In the genomic region with DNA sequence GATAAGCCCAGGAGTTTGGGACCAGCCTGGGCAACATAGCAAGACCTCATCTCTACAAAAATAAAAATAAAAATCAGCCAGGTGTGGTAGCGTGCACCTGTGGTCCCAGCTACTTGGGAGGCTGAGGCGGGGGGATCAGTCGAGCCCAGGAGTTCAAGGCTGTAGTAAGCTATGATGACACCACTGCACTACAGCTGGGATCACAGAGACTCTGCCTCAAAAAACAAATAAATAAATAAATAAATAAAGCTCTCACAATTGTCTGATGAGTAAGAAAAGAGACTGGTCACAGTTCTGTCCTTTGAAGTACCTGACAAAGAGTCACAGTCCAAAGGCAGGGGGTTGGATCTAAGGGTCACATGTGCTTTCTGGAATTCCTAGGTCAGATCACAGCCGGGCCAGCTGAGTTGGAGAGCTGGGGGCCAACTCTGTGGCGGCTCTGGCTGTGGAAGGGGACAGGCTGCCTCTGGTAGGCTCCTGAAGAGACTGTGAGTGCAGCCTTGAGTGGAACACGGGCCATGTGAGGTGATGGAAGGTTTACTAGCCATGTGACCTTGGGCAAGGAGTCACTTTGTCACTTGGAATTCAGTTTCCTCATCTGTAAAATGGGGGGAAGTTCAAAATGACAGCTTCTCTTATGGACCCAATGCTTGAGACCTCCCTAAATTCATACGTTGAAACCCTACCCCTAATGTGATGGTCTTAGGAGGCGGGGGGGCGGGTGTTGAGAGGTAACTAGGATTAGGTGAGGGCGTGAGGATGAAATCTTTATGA, we compare ENCODE assay signal across 1 cellular context.
TF ChIP-seq lines count a peak whose summit lies in the region.

No MANE protein-coding gene starts in this region.

TF ChIP-seq in HepG2, 621 proteins besides CTCF, POLR2A, EP300 and RAD21 (continues in another document):
- TF ChIP-seq ZNF44 (CRISPR knock-in tag; IDR thresholded peaks at IDR 0.05) = no peak
- no peak for TF ChIP-seq PHB2 (IDR thresholded peaks at IDR 0.05; ENCODE audit: partially characterized antibody)
- no peak; the same call in 1 of the 2 replicates for TF ChIP-seq ZNF331 (CRISPR knock-in tag; IDR thresholded peaks at IDR 0.05)
- TF ChIP-seq HDAC1 (CRISPR knock-in tag; IDR thresholded peaks at IDR 0.05) = peak; percentile 45; the same call in 1 of the 2 replicates
- TF ChIP-seq XRCC5 (optimal IDR thresholded peaks at IDR 0.05; ENCODE audit: low read length) = no peak
- TF ChIP-seq, protein P1, sequence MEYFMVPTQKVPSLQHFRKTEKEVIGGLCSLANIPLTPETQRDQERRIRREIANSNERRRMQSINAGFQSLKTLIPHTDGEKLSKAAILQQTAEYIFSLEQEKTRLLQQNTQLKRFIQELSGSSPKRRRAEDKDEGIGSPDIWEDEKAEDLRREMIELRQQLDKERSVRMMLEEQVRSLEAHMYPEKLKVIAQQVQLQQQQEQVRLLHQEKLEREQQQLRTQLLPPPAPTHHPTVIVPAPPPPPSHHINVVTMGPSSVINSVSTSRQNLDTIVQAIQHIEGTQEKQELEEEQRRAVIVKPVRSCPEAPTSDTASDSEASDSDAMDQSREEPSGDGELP (IDR thresholded peaks at IDR 0.05; ENCODE audit: borderline replicate concordance, low read depth) = peak; percentile 95
- TF ChIP-seq MNT (IDR thresholded peaks at IDR 0.05) = peak; percentile 61
- TF ChIP-seq HOXD1 (CRISPR knock-in tag; IDR thresholded peaks at IDR 0.05) = no peak
- TF ChIP-seq, protein P2, sequence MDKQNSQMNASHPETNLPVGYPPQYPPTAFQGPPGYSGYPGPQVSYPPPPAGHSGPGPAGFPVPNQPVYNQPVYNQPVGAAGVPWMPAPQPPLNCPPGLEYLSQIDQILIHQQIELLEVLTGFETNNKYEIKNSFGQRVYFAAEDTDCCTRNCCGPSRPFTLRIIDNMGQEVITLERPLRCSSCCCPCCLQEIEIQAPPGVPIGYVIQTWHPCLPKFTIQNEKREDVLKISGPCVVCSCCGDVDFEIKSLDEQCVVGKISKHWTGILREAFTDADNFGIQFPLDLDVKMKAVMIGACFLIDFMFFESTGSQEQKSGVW (CRISPR knock-in tag; IDR thresholded peaks at IDR 0.05; ENCODE audit: borderline replicate concordance) = no peak
- no peak for TF ChIP-seq TP53 (CRISPR knock-in tag; conservative IDR thresholded peaks at IDR 0.05)
- TF ChIP-seq MLX (CRISPR knock-in tag; IDR thresholded peaks at IDR 0.05) = 0 out of 2 replicates have a peak, but pooled peaks have one; percentile 21
- no peak for TF ChIP-seq GLI4 (CRISPR knock-in tag; IDR thresholded peaks at IDR 0.05; ENCODE audit: borderline replicate concordance)
- no peak for TF ChIP-seq NFYB (CRISPR knock-in tag; IDR thresholded peaks at IDR 0.05)
- TF ChIP-seq, protein P3, sequence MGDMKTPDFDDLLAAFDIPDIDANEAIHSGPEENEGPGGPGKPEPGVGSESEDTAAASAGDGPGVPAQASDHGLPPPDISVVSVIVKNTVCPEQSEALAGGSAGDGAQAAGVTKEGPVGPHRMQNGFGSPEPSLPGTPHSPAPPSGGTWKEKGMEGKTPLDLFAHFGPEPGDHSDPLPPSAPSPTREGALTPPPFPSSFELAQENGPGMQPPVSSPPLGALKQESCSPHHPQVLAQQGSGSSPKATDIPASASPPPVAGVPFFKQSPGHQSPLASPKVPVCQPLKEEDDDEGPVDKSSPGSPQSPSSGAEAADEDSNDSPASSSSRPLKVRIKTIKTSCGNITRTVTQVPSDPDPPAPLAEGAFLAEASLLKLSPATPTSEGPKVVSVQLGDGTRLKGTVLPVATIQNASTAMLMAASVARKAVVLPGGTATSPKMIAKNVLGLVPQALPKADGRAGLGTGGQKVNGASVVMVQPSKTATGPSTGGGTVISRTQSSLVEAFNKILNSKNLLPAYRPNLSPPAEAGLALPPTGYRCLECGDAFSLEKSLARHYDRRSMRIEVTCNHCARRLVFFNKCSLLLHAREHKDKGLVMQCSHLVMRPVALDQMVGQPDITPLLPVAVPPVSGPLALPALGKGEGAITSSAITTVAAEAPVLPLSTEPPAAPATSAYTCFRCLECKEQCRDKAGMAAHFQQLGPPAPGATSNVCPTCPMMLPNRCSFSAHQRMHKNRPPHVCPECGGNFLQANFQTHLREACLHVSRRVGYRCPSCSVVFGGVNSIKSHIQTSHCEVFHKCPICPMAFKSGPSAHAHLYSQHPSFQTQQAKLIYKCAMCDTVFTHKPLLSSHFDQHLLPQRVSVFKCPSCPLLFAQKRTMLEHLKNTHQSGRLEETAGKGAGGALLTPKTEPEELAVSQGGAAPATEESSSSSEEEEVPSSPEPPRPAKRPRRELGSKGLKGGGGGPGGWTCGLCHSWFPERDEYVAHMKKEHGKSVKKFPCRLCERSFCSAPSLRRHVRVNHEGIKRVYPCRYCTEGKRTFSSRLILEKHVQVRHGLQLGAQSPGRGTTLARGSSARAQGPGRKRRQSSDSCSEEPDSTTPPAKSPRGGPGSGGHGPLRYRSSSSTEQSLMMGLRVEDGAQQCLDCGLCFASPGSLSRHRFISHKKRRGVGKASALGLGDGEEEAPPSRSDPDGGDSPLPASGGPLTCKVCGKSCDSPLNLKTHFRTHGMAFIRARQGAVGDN (CRISPR knock-in tag; IDR thresholded peaks at IDR 0.05) = peak; percentile 36
- TF ChIP-seq ZNF432 (CRISPR knock-in tag; IDR thresholded peaks at IDR 0.05; ENCODE audit: borderline replicate concordance) = no peak
- TF ChIP-seq DNMT1 (CRISPR knock-in tag; IDR thresholded peaks at IDR 0.05) = no peak
- peak; percentile 61; the same call in 1 of the 2 replicates for TF ChIP-seq TBX3 (IDR thresholded peaks at IDR 0.05; ENCODE audit: borderline replicate concordance)
- no peak for TF ChIP-seq FLYWCH1 (CRISPR knock-in tag; IDR thresholded peaks at IDR 0.05)
- no peak for TF ChIP-seq SOX6 (IDR thresholded peaks at IDR 0.05)
- TF ChIP-seq SOX6 (CRISPR knock-in tag; IDR thresholded peaks at IDR 0.05) = peak; percentile 96
- TF ChIP-seq, protein P4, sequence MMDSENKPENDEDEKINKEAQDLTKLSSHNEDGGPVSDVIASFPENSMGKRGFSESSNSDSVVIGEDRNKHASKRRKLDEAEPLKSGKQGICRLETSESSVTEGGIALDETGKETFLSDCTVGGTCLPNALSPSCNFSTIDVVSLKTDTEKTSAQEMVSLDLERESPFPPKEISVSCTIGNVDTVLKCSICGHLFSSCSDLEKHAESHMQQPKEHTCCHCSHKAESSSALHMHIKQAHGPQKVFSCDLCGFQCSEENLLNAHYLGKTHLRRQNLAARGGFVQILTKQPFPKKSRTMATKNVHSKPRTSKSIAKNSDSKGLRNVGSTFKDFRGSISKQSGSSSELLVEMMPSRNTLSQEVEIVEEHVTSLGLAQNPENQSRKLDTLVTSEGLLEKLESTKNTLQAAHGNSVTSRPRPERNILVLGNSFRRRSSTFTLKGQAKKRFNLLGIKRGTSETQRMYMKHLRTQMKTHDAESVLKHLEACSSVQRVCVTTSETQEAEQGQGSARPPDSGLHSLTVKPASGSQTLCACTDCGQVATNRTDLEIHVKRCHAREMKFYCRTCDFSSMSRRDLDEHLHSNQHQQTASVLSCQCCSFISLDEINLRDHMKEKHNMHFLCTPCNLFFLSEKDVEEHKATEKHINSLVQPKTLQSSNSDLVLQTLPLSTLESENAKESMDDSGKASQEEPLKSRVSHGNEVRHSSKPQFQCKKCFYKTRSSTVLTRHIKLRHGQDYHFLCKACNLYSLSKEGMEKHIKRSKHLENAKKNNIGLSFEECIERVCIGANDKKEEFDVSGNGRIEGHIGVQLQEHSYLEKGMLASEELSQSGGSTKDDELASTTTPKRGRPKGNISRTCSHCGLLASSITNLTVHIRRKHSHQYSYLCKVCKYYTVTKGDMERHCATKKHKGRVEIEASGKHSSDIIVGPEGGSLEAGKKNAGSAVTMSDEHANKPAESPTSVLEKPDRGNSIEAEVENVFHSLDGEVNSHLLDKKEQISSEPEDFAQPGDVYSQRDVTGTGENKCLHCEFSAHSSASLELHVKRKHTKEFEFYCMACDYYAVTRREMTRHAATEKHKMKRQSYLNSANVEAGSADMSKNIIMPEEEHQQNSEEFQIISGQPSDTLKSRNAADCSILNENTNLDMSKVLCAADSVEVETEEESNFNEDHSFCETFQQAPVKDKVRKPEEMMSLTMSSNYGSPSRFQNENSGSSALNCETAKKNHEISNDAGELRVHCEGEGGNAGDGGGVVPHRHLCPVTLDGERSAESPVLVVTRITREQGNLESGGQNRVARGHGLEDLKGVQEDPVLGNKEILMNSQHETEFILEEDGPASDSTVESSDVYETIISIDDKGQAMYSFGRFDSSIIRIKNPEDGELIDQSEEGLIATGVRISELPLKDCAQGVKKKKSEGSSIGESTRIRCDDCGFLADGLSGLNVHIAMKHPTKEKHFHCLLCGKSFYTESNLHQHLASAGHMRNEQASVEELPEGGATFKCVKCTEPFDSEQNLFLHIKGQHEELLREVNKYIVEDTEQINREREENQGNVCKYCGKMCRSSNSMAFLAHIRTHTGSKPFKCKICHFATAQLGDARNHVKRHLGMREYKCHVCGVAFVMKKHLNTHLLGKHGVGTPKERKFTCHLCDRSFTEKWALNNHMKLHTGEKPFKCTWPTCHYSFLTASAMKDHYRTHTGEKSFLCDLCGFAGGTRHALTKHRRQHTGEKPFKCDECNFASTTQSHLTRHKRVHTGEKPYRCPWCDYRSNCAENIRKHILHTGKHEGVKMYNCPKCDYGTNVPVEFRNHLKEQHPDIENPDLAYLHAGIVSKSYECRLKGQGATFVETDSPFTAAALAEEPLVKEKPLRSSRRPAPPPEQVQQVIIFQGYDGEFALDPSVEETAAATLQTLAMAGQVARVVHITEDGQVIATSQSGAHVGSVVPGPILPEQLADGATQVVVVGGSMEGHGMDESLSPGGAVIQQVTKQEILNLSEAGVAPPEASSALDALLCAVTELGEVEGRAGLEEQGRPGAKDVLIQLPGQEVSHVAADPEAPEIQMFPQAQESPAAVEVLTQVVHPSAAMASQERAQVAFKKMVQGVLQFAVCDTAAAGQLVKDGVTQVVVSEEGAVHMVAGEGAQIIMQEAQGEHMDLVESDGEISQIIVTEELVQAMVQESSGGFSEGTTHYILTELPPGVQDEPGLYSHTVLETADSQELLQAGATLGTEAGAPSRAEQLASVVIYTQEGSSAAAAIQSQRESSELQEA (CRISPR knock-in tag; IDR thresholded peaks at IDR 0.05; ENCODE audit: not compliant biosample characterization) = no peak
- TF ChIP-seq, protein P5, sequence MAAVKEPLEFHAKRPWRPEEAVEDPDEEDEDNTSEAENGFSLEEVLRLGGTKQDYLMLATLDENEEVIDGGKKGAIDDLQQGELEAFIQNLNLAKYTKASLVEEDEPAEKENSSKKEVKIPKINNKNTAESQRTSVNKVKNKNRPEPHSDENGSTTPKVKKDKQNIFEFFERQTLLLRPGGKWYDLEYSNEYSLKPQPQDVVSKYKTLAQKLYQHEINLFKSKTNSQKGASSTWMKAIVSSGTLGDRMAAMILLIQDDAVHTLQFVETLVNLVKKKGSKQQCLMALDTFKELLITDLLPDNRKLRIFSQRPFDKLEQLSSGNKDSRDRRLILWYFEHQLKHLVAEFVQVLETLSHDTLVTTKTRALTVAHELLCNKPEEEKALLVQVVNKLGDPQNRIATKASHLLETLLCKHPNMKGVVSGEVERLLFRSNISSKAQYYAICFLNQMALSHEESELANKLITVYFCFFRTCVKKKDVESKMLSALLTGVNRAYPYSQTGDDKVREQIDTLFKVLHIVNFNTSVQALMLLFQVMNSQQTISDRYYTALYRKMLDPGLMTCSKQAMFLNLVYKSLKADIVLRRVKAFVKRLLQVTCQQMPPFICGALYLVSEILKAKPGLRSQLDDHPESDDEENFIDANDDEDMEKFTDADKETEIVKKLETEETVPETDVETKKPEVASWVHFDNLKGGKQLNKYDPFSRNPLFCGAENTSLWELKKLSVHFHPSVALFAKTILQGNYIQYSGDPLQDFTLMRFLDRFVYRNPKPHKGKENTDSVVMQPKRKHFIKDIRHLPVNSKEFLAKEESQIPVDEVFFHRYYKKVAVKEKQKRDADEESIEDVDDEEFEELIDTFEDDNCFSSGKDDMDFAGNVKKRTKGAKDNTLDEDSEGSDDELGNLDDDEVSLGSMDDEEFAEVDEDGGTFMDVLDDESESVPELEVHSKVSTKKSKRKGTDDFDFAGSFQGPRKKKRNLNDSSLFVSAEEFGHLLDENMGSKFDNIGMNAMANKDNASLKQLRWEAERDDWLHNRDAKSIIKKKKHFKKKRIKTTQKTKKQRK (IDR thresholded peaks at IDR 0.05; ENCODE audit: low read length) = no peak
- TF ChIP-seq ZNF30 (CRISPR knock-in tag; IDR thresholded peaks at IDR 0.05) = no peak
- TF ChIP-seq USF2 (IDR thresholded peaks at IDR 0.05; ENCODE audit: low read depth, low read length) = peak; percentile 83
- TF ChIP-seq USF2 (CRISPR knock-in tag; IDR thresholded peaks at IDR 0.05; ENCODE audit: borderline replicate concordance) = peak; percentile 79; the same call in 1 of the 2 replicates
- no peak for TF ChIP-seq DDIT3 (CRISPR knock-in tag; IDR thresholded peaks at IDR 0.05)
- TF ChIP-seq MAZ (IDR thresholded peaks at IDR 0.05; ENCODE audit: borderline replicate concordance, low read depth, low read length) = peak; percentile 62
- no peak for TF ChIP-seq MAZ (CRISPR knock-in tag; IDR thresholded peaks at IDR 0.05; ENCODE audit: low read depth)
- no peak for TF ChIP-seq ZNF878 (CRISPR knock-in tag; IDR thresholded peaks at IDR 0.05)
- peak; percentile 91 for TF ChIP-seq TCF7 (IDR thresholded peaks at IDR 0.05; ENCODE audit: low read depth)
